In the genomic region with DNA sequence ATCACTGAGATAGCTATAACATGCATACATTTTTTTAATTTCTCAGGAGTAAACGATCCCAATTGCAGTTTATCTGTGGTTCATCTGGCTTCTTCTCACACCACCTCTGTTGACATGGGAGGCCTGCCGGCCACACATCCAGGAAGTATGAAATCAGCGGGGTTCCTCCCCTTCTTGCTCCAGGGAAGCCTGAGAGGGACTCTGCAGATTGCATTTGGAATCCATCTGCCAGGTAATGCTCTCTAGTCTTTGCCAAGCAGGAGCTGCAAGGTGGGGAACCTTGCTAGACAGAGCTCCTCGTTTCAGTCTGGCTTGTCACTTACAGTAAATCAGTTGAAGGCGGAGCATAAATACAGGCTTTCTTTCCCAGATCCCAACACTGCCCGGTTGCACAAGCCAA, we compare ENCODE assay signal across 22 cellular contexts. TPM values are rescaled to one million over a fixed set of nuclear protein-coding genes. Genes with fewer than 3 reads are reported as not detected.
DNase-seq lines count a peak whose midpoint lies in the region; ATAC-seq and TF ChIP-seq lines count a peak whose summit lies in the region.
"Had no signal": no experiment of that assay in that cellular context is flagged by ENCODE, and none has a peak within 500 bp of the region (broad histone marks: within the 10 kb centered on the region; RNA-seq: fewer than 3 reads in every experiment).

No MANE protein-coding gene starts in this region.

- H3K27ac Mint-ChIP-seq in GM23338, result no peak overlapping the region
- H3K27ac Mint-ChIP-seq: CD8-positive, alpha-beta T cell had no signal

- peak overlapping the region; percentile 69; the same call in 1 of the 2 replicates for H2AFZ ChIP-seq in GM23338

- H3K36me3 Mint-ChIP-seq in GM23338 (ENCODE audit: low read depth), result no peaks in the 10 kb centered on the region; the same call in 2 of the 3 replicates
- H3K36me3 Mint-ChIP-seq: CD8-positive, alpha-beta T cell had no signal

- ATAC-seq in GM23338 (no peak), HG03280 (IDR thresholded peaks at IDR 0.05; ENCODE audit: unreplicated experiment) (no peak), HG03354 (IDR thresholded peaks at IDR 0.05; ENCODE audit: poor library complexity, severe bottlenecking, unreplicated experiment) (no peak)
- ATAC-seq: CD8-positive, alpha-beta T cell had no signal

- TF ChIP-seq CTCF in GM23338 (conservative IDR thresholded peaks at IDR 0.05; ENCODE audit: low read depth in 2 of 2) (no peak), tibial nerve (IDR thresholded peaks at IDR 0.05) (no peak)

- H3K9me2 ChIP-seq in GM23338 (ENCODE audit: insufficient read depth), result peaks cover 8% of the 10 kb centered on the region; the same call in 1 of the 2 replicates

- H3K4me3 ChIP-seq in GM23338, result no peak overlapping the region
- H3K4me3 ChIP-seq in tibial nerve, result no peak overlapping the region
- H3K4me3 ChIP-seq: BLaER1, HAP-1 had no signal

- no peak for TF ChIP-seq POLR2A in tibial nerve (IDR thresholded peaks at IDR 0.05)

- H3K4me1 Mint-ChIP-seq in GM23338, result peaks cover 20% of the 10 kb centered on the region

- H3K27ac ChIP-seq in GM23338 (ENCODE audit: low read depth) (no peak overlapping the region), tibial nerve (no peak overlapping the region)
- H3K27ac ChIP-seq: 22Rv1, BLaER1 had no signal

- H4K20me1 ChIP-seq in GM23338 (replicated peaks; ENCODE audit: insufficient read depth), result no peaks in the 10 kb centered on the region
- H4K20me1 ChIP-seq: BLaER1 had no signal

- H3K4me1 ChIP-seq in GM23338 (ENCODE audit: insufficient read depth) (peaks cover 29% of the 10 kb centered on the region), tibial nerve (no peaks in the 10 kb centered on the region)
- H3K4me1 ChIP-seq: BLaER1, HAP-1 had no signal

- no peaks in the 10 kb centered on the region; the same call in 1 of the 3 replicates for H3K9me3 Mint-ChIP-seq in GM23338
- H3K9me3 Mint-ChIP-seq: CD8-positive, alpha-beta T cell had no signal

- H3K4me2 ChIP-seq in GM23338, result no peak overlapping the region
- H3K4me2 ChIP-seq: BLaER1 had no signal

- 50 to 51% methylated on average over 6 of the region's 6 CpGs for WGBS in tibial nerve, 2 donors

- H3K4me3 Mint-ChIP-seq in GM23338, result no peak overlapping the region
- H3K4me3 Mint-ChIP-seq: CD8-positive, alpha-beta T cell had no signal

- H3K36me3 ChIP-seq in GM23338 (ENCODE audit: insufficient read depth), result no peaks in the 10 kb centered on the region
- no peaks in the 10 kb centered on the region for H3K36me3 ChIP-seq in tibial nerve
- H3K36me3 ChIP-seq: BLaER1, HAP-1 had no signal

- H3F3A ChIP-seq in GM23338 (replicated peaks; ENCODE audit: low read depth), result no peaks in the 10 kb centered on the region

- no peak for TF ChIP-seq EP300 in tibial nerve (IDR thresholded peaks at IDR 0.05)

- H3K27me3 ChIP-seq in GM23338 (ENCODE audit: insufficient read depth) (no peaks in the 10 kb centered on the region), tibial nerve (no peaks in the 10 kb centered on the region)
- H3K27me3 ChIP-seq: BLaER1 had no signal

- H3K9me3 ChIP-seq in tibial nerve, result no peaks in the 10 kb centered on the region
- H3K9me3 ChIP-seq: BLaER1, HAP-1 had no signal

- peaks cover 6% of the 10 kb centered on the region for H3K27me3 Mint-ChIP-seq in GM23338 (ENCODE audit: insufficient read depth, low read depth, poor library complexity)

- H3K79me2 ChIP-seq in GM23338 (replicated peaks; ENCODE audit: insufficient read depth), result no peaks in the 10 kb centered on the region

- DNase-seq in DMS153 (lab: John Stamatoyannopoulos, UW) (peak; percentile 37), DMS153 treated with DMSO at 0.1 percent for 48 hours (lab: John Stamatoyannopoulos, UW; ENCODE audit: unreplicated experiment) (no peak), GM23338 (ENCODE audit: low spot score) (no peak), NCI-H510A treated with DMSO at 0.1 percent for 48 hours (lab: John Stamatoyannopoulos, UW) (peak; percentile 54), iPS-NIHi7 (ENCODE audit: extremely low spot score) (peak; percentile 32), tibial nerve (ENCODE audit: low spot score in 2 of 2) (no peak)
- DNase-seq: ACHN; CD8-positive, alpha-beta T cell; EL; KG1; NCI-H1930; NCI-H2171 treated with DMSO at 0.1 percent for 48 hours; NCI-H446 treated with DMSO at 0.1 percent for 48 hours; NCI-H774; NK-92 treated with Interleukin-12 subunit alpha and Interleukin-12 subunit beta, amount 100 ng/mL, for 24 hours; SIG-M5; T-helper 1 cell had no signal

TF ChIP-seq in GM23338, 12 proteins besides CTCF, POLR2A, EP300 and RAD21 (continues in another document):
- TF ChIP-seq ZNF331 (CRISPR knock-in tag; IDR thresholded peaks at IDR 0.05; ENCODE audit: low read depth) (no peak), NANOG (IDR thresholded peaks at IDR 0.05; ENCODE audit: borderline replicate concordance) (no peak), JUNB (IDR thresholded peaks at IDR 0.05; ENCODE audit: unreplicated experiment) (no peak), ZNF114 (CRISPR knock-in tag; IDR thresholded peaks at IDR 0.05) (no peak), EZH2 (IDR thresholded peaks at IDR 0.05; ENCODE audit: low read depth, unreplicated experiment) (no peak), STAT1 (IDR thresholded peaks at IDR 0.05; ENCODE audit: unreplicated experiment) (no peak), EZH2phosphoT487 (IDR thresholded peaks at IDR 0.05; ENCODE audit: unreplicated experiment) (no peak), CREB1 (CRISPR knock-in tag; IDR thresholded peaks at IDR 0.05; ENCODE audit: low read depth) (no peak)
- TF ChIP-seq, protein P1, sequence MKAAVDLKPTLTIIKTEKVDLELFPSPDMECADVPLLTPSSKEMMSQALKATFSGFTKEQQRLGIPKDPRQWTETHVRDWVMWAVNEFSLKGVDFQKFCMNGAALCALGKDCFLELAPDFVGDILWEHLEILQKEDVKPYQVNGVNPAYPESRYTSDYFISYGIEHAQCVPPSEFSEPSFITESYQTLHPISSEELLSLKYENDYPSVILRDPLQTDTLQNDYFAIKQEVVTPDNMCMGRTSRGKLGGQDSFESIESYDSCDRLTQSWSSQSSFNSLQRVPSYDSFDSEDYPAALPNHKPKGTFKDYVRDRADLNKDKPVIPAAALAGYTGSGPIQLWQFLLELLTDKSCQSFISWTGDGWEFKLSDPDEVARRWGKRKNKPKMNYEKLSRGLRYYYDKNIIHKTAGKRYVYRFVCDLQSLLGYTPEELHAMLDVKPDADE (IDR thresholded peaks at IDR 0.05), result no peak
- TF ChIP-seq, protein P2, sequence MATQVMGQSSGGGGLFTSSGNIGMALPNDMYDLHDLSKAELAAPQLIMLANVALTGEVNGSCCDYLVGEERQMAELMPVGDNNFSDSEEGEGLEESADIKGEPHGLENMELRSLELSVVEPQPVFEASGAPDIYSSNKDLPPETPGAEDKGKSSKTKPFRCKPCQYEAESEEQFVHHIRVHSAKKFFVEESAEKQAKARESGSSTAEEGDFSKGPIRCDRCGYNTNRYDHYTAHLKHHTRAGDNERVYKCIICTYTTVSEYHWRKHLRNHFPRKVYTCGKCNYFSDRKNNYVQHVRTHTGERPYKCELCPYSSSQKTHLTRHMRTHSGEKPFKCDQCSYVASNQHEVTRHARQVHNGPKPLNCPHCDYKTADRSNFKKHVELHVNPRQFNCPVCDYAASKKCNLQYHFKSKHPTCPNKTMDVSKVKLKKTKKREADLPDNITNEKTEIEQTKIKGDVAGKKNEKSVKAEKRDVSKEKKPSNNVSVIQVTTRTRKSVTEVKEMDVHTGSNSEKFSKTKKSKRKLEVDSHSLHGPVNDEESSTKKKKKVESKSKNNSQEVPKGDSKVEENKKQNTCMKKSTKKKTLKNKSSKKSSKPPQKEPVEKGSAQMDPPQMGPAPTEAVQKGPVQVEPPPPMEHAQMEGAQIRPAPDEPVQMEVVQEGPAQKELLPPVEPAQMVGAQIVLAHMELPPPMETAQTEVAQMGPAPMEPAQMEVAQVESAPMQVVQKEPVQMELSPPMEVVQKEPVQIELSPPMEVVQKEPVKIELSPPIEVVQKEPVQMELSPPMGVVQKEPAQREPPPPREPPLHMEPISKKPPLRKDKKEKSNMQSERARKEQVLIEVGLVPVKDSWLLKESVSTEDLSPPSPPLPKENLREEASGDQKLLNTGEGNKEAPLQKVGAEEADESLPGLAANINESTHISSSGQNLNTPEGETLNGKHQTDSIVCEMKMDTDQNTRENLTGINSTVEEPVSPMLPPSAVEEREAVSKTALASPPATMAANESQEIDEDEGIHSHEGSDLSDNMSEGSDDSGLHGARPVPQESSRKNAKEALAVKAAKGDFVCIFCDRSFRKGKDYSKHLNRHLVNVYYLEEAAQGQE (IDR thresholded peaks at IDR 0.05; ENCODE audit: unreplicated experiment), result no peak

RNA-seq across cellular contexts. Expression of gene SOX11, which starts 49.9 kb away (rescaled TPM):
- total RNA-seq in GM23338 (2014; rRNA removed; shearing (Covaris generic)), result 26.3 and 26.5 TPM in 2 replicates
- 33.2 and 34.0 TPM in 2 replicates for polyA plus RNA-seq in GM23338 (2016; fragmentation: Nextera tagmentation; extraction: Ambion mirVana)
- not detected for total RNA-seq in tibial nerve
- total RNA-seq: CD8-positive, alpha-beta T cell had no signal

Comparison
In these comparisons a context has a peak if more than half of its experiments do, and no peak if none do; other contexts are left out.
1. DNase-seq: peak in DMS153 (single experiment), NCI-H510A treated with DMSO at 0.1 percent for 48 hours (single experiment) and iPS-NIHi7 (single experiment); none in DMS153 treated with DMSO at 0.1 percent for 48 hours (single experiment), GM23338 (single experiment) and tibial nerve (0 of 2).
2. RNA of gene SOX11, which starts 49.9 kb away (total RNA-seq): 26.3 to 26.5 TPM in GM23338; not detected in tibial nerve; every median in the first group is over 10 times any median in the second.